Comparison of ENCODE assay signal across 2 cellular contexts in the genomic region with DNA sequence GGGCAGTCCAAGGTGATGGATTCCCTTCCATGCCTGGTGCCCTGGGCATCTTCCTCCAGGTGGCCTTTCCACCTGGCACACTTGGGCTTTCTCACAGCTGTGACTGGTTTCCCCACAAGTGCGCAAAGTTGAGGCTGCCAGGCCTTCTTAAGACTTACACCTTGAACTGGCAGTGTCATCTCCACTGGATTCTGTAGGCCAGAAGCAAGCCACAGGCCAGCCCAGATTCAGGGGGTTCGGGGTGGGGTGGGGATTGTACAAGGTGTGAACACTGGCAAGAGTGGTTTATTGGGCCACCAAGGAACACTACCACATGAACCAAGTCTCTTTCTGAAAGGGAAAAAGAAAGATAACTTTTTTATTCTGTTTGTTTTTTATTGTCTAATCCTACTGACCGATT.
TF ChIP-seq lines count a peak whose summit lies in the region.

No MANE protein-coding gene starts in this region.

TF ChIP-seq in IMR-90, 13 proteins besides CTCF, POLR2A, EP300 and RAD21:
- no peak for TF ChIP-seq RCOR1 (IDR thresholded peaks at IDR 0.05; ENCODE audit: insufficient replicate concordance, low read length)
- no peak for TF ChIP-seq MXI1 (IDR thresholded peaks at IDR 0.05; ENCODE audit: borderline replicate concordance, low read depth, low read length)
- TF ChIP-seq USF2 (IDR thresholded peaks at IDR 0.05; ENCODE audit: low read depth, low read length): no peak
- TF ChIP-seq RFX5 (IDR thresholded peaks at IDR 0.05; ENCODE audit: low read depth, low read length): no peak
- TF ChIP-seq BHLHE40 (IDR thresholded peaks at IDR 0.05; ENCODE audit: low read depth, low read length): no peak
- TF ChIP-seq NFE2L2 (IDR thresholded peaks at IDR 0.05; ENCODE audit: low read depth, low read length): no peak
- TF ChIP-seq SMC3 (IDR thresholded peaks at IDR 0.05; ENCODE audit: low read depth, low read length): no peak

TF ChIP-seq in HepG2, 621 proteins besides CTCF, POLR2A, EP300 and RAD21:
- TF ChIP-seq RELA (CRISPR knock-in tag; IDR thresholded peaks at IDR 0.05) (no peak), ZNF563 (CRISPR knock-in tag; IDR thresholded peaks at IDR 0.05) (no peak), CSRNP2 (CRISPR knock-in tag; conservative IDR thresholded peaks at IDR 0.05; ENCODE audit: low read depth) (no peak), FOXJ3 (CRISPR knock-in tag; IDR thresholded peaks at IDR 0.05; ENCODE audit: borderline replicate concordance) (no peak), SMARCE1 (IDR thresholded peaks at IDR 0.05; ENCODE audit: borderline replicate concordance) (no peak), ZNF10 (CRISPR knock-in tag; IDR thresholded peaks at IDR 0.05; ENCODE audit: borderline replicate concordance, low read depth) (no peak), SKIL (CRISPR knock-in tag; IDR thresholded peaks at IDR 0.05; ENCODE audit: borderline replicate concordance) (no peak), ZNF615 (CRISPR knock-in tag; IDR thresholded peaks at IDR 0.05; ENCODE audit: borderline replicate concordance) (no peak), CREM (IDR thresholded peaks at IDR 0.05) (no peak), CREM (CRISPR knock-in tag; IDR thresholded peaks at IDR 0.05) (no peak), ATRX (CRISPR knock-in tag; IDR thresholded peaks at IDR 0.05; ENCODE audit: borderline replicate concordance) (no peak), ARID4A (CRISPR knock-in tag; IDR thresholded peaks at IDR 0.05; ENCODE audit: borderline replicate concordance) (no peak)
- TF ChIP-seq, protein P1, sequence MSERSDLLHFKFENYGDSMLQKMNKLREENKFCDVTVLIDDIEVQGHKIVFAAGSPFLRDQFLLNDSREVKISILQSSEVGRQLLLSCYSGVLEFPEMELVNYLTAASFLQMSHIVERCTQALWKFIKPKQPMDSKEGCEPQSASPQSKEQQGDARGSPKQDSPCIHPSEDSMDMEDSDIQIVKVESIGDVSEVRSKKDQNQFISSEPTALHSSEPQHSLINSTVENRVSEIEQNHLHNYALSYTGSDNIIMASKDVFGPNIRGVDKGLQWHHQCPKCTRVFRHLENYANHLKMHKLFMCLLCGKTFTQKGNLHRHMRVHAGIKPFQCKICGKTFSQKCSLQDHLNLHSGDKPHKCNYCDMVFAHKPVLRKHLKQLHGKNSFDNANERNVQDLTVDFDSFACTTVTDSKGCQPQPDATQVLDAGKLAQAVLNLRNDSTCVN (CRISPR knock-in tag; IDR thresholded peaks at IDR 0.05; ENCODE audit: borderline replicate concordance): no peak
- TF ChIP-seq, protein P2, sequence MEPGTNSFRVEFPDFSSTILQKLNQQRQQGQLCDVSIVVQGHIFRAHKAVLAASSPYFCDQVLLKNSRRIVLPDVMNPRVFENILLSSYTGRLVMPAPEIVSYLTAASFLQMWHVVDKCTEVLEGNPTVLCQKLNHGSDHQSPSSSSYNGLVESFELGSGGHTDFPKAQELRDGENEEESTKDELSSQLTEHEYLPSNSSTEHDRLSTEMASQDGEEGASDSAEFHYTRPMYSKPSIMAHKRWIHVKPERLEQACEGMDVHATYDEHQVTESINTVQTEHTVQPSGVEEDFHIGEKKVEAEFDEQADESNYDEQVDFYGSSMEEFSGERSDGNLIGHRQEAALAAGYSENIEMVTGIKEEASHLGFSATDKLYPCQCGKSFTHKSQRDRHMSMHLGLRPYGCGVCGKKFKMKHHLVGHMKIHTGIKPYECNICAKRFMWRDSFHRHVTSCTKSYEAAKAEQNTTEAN (CRISPR knock-in tag; conservative IDR thresholded peaks at IDR 0.05): no peak
- TF ChIP-seq, protein P3, sequence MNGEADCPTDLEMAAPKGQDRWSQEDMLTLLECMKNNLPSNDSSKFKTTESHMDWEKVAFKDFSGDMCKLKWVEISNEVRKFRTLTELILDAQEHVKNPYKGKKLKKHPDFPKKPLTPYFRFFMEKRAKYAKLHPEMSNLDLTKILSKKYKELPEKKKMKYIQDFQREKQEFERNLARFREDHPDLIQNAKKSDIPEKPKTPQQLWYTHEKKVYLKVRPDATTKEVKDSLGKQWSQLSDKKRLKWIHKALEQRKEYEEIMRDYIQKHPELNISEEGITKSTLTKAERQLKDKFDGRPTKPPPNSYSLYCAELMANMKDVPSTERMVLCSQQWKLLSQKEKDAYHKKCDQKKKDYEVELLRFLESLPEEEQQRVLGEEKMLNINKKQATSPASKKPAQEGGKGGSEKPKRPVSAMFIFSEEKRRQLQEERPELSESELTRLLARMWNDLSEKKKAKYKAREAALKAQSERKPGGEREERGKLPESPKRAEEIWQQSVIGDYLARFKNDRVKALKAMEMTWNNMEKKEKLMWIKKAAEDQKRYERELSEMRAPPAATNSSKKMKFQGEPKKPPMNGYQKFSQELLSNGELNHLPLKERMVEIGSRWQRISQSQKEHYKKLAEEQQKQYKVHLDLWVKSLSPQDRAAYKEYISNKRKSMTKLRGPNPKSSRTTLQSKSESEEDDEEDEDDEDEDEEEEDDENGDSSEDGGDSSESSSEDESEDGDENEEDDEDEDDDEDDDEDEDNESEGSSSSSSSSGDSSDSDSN (CRISPR knock-in tag; IDR thresholded peaks at IDR 0.05): no peak
- TF ChIP-seq, protein P4, sequence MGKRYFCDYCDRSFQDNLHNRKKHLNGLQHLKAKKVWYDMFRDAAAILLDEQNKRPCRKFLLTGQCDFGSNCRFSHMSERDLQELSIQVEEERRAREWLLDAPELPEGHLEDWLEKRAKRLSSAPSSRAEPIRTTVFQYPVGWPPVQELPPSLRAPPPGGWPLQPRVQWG (CRISPR knock-in tag; IDR thresholded peaks at IDR 0.05; ENCODE audit: borderline replicate concordance, low read depth): no peak
